In the genomic region with DNA sequence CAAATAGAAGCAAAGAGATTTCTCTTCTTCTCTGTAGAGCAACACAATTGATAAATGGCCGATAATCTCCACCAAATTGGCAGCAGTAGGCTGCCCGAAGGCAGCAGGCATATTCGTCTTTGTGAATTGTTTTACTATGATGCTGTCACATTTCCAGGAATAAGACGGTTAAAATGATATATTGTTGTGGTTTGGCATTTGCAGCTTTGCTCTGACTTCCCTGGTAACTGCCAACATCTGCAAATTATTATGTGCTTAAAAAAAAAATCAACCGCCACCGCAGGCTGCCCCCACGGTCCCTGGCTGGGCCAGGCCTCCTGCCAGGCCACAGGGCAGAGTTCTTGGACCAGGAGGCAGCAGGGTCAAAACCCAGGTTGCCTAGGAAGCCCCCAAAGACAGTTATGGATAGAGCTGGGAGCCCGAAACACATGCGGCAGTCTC, we compare ENCODE assay signal across 8 cellular contexts.
DNase-seq lines count a peak whose midpoint lies in the region; ATAC-seq, FAIRE-seq and TF ChIP-seq lines count a peak whose summit lies in the region.

No MANE protein-coding gene starts in this region.

- no peak overlapping the region for H3K27ac Mint-ChIP-seq in CD4-positive, CD25-positive, alpha-beta regulatory T cell
- H3K27ac Mint-ChIP-seq in immature natural killer cell, result no peak overlapping the region

- H3K27ac ChIP-seq in CD4-positive, CD25-positive, alpha-beta regulatory T cell (ENCODE audit: insufficient read depth, low read length, poor library complexity, severe bottlenecking), result no peak overlapping the region
- H3K27ac ChIP-seq in pancreas (no peak overlapping the region), caudate nucleus (ENCODE audit: low read depth, low read length) (no peak overlapping the region)

- H3K4me1 Mint-ChIP-seq in CD4-positive, CD25-positive, alpha-beta regulatory T cell, result peaks cover 5 to 15% (median 11%) of the 10 kb centered on the region in 4 donors
- H3K4me1 Mint-ChIP-seq in immature natural killer cell, result peaks cover 3 to 12% of the 10 kb centered on the region in 2 donors

- H3K27me3 ChIP-seq in CD4-positive, CD25-positive, alpha-beta regulatory T cell (ENCODE audit: control insufficient read depth, insufficient read depth, low read length), result peaks cover 8% of the 10 kb centered on the region
- no peaks in the 10 kb centered on the region for H3K27me3 ChIP-seq in pancreas

- H3K4me1 ChIP-seq in CD4-positive, CD25-positive, alpha-beta regulatory T cell (ENCODE audit: control insufficient read depth, insufficient read depth, low read length, poor library complexity, severe bottlenecking), result peaks cover 8% of the 10 kb centered on the region
- H3K4me1 ChIP-seq in pancreas, result peaks cover 0 to 6% (median 0%) of the 10 kb centered on the region in 3 donors

- no peak for TF ChIP-seq CTCF in choroid plexus epithelial cell (conservative IDR thresholded peaks at IDR 0.05; ENCODE audit: low read depth, low read length)
- TF ChIP-seq CTCF in pancreas (IDR thresholded peaks at IDR 0.05), result no peak

- WGBS in pancreas, 2 donors, result 34 to 45% methylated on average over 9 of the region's 9 CpGs

- no peaks in the 10 kb centered on the region for H3K36me3 ChIP-seq in CD4-positive, CD25-positive, alpha-beta regulatory T cell (ENCODE audit: control insufficient read depth, insufficient read depth, low read length)
- no peaks in the 10 kb centered on the region for H3K36me3 ChIP-seq in pancreas

- H3K36me3 Mint-ChIP-seq in CD4-positive, CD25-positive, alpha-beta regulatory T cell, result no peaks in the 10 kb centered on the region
- no peaks in the 10 kb centered on the region for H3K36me3 Mint-ChIP-seq in immature natural killer cell

- DNase-seq in CD4-positive, CD25-positive, alpha-beta regulatory T cell, result peak in 1 of 3 donors; percentile 77
- peak; percentile 32 for DNase-seq in NCI-H1092 (lab: John Stamatoyannopoulos, UW)
- DNase-seq in choroid plexus epithelial cell (ENCODE audit: low read depth), result peak; percentile 38
- DNase-seq in pancreas, result no peak
- DNase-seq in immature natural killer cell, result no peak
- no peak for DNase-seq in NCI-H446 treated with DMSO at 0.1 percent for 48 hours (lab: John Stamatoyannopoulos, UW)
- no peak for DNase-seq in caudate nucleus (lab: John Stamatoyannopoulos, UW)

- peak in 1 of 2 donors; percentile 17 for ATAC-seq in CD4-positive, CD25-positive, alpha-beta regulatory T cell (ENCODE audit: low read depth in 2 of 2)
- ATAC-seq in pancreas (peak in 3 of 4 donors; percentile 26 to 60 (median 40)), HG03196 (IDR thresholded peaks at IDR 0.05; ENCODE audit: unreplicated experiment) (no peak)

- FAIRE-seq in pancreas (lab: Jason Lieb, UNC), result no peak

- H3K4me3 ChIP-seq in CD4-positive, CD25-positive, alpha-beta regulatory T cell (ENCODE audit: low read depth, low read length), result no peak overlapping the region
- H3K4me3 ChIP-seq in choroid plexus epithelial cell (ENCODE audit: low read depth, low read length), result no peak overlapping the region
- H3K4me3 ChIP-seq in pancreas, result no peak overlapping the region

- peaks cover 0 to 6% (median 0%) of the 10 kb centered on the region in 7 donors for H3K9me3 Mint-ChIP-seq in CD4-positive, CD25-positive, alpha-beta regulatory T cell
- peaks cover 0 to 2% (median 0%) of the 10 kb centered on the region in 6 donors for H3K9me3 Mint-ChIP-seq in immature natural killer cell

- no peaks in the 10 kb centered on the region for H3K9me3 ChIP-seq in CD4-positive, CD25-positive, alpha-beta regulatory T cell (ENCODE audit: control insufficient read depth in 2 of 2, low read length in 2 of 2)
- H3K9me3 ChIP-seq in pancreas, result no peaks in the 10 kb centered on the region

- peak overlapping the region in 3 of 4 donors; percentile 28 to 53 (median 29) for H3K4me3 Mint-ChIP-seq in CD4-positive, CD25-positive, alpha-beta regulatory T cell
- no peak overlapping the region for H3K4me3 Mint-ChIP-seq in immature natural killer cell

- intact Hi-C loops in pancreas (cut with DNase I), result no loop called here

- peaks cover 24% of the 10 kb centered on the region for H3K27me3 Mint-ChIP-seq in CD4-positive, CD25-positive, alpha-beta regulatory T cell
- H3K27me3 Mint-ChIP-seq in immature natural killer cell (ENCODE audit: low read depth in 3 of 3), result peaks cover 5 to 30% (median 16%) of the 10 kb centered on the region in 3 donors

Comparison
In these comparisons a context has a peak if more than half of its experiments do, and no peak if none do; other contexts are left out.
1. DNase-seq: peak in NCI-H1092 (single experiment) and choroid plexus epithelial cell (single experiment); none in pancreas (0 of 6), immature natural killer cell (0 of 3), NCI-H446 treated with DMSO at 0.1 percent for 48 hours (single experiment) and caudate nucleus (0 of 61).
2. H3K4me3 Mint-ChIP-seq: peak in CD4-positive, CD25-positive, alpha-beta regulatory T cell (3 of 4); none in immature natural killer cell (0 of 5).